24 cellular contexts compared by ENCODE assay signal in the genomic region with DNA sequence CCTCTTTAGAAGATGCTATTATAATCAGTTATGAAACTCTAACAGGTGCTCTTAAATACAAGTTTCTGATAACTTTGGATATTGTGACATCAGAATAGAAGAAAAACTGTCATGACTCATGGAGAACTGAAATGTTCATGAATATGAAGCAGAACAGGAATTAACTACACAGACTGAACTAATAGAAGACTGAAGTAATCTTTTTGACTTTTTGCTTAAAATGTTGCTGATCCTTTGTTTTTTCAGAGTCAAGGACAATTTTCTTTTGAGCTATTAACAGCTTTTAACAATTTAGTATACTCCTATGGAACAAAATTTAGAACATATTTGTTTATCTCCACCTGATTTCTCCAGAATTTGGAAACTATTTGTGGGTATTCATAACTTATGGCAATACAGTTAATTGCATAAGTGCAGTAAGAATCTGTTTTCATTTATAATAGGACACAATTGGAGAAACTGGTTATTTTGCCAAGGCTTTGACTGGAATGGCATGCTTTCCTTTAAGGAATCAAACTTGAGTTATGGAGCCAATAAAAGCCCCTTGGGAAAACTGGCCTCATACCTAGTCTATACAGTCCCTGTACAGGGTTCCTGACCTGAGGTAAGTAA. TPM values are rescaled to one million over a fixed set of nuclear protein-coding genes. Genes with fewer than 3 reads are reported as not detected.
"Had no signal": no experiment of that assay in that cellular context is flagged by ENCODE, and none has a peak within 500 bp of the region (broad histone marks: within the 10 kb centered on the region; RNA-seq: fewer than 3 reads in every experiment).

No MANE protein-coding gene starts in this region.

- H3K4me2 ChIP-seq: hepatocyte had no signal

- H3K27me3 ChIP-seq: esophagus muscularis mucosa, hepatocyte, right lobe of liver, thyroid gland had no signal

- H3K27ac ChIP-seq: dorsolateral prefrontal cortex, esophagus muscularis mucosa, hepatocyte, left ventricle myocardium inferior, lower lobe of right lung, psoas muscle, right lobe of liver, suprapubic skin, thyroid gland had no signal

- H3K4me3 ChIP-seq: dorsolateral prefrontal cortex, esophagus muscularis mucosa, hepatocyte, left ventricle myocardium inferior, lower lobe of right lung, psoas muscle, right lobe of liver, suprapubic skin, thyroid gland had no signal

- FAIRE-seq: urothelium cell line had no signal

- H3K9me3 ChIP-seq: esophagus muscularis mucosa, right lobe of liver, suprapubic skin, thyroid gland had no signal

- DNase-seq: cortex of kidney; dorsolateral prefrontal cortex; effector CD8-positive, alpha-beta T cell; foreskin fibroblast; head of caudate nucleus; kidney; left cardiac atrium; left ventricle myocardium inferior; lower lobe of right lung; naive thymus-derived CD4-positive, alpha-beta T cell; nephron progenitor cell; psoas muscle; retina; right lobe of liver; stimulated activated CD4-positive, alpha-beta T cell treated with anti-CD3 and anti-CD28 coated beads, Interleukin-4, amount 100 ng/mL, for 1 hour; stimulated activated CD8-positive, alpha-beta memory T cell treated with anti-CD3 and anti-CD28 coated beads, Interleukin-4, amount 100 ng/mL, for 48 hours; stimulated activated naive CD8-positive, alpha-beta T cell treated with anti-CD3 and anti-CD28 coated beads, Interleukin-15, Interleukin-2, amounts not matched to agents 100 U/mL and 50 U/mL, for 24 hours; thyroid gland had no signal

- H2AFZ ChIP-seq: hepatocyte had no signal

- H3K79me2 ChIP-seq: hepatocyte had no signal

- H3K36me3 ChIP-seq: esophagus muscularis mucosa, lower lobe of right lung, right lobe of liver, suprapubic skin, thyroid gland had no signal

- H3K4me1 ChIP-seq: lower lobe of right lung, psoas muscle, right lobe of liver, suprapubic skin, thyroid gland had no signal

- ATAC-seq: left cardiac atrium; lower lobe of right lung; naive thymus-derived CD4-positive, alpha-beta T cell; psoas muscle; right lobe of liver; stimulated activated effector memory CD8-positive, alpha-beta T cell treated with anti-CD3 and anti-CD28 coated beads, Interleukin-12 subunit alpha, Interleukin-12 subunit beta, amount 100 ng/mL, for 72 hours; stimulated activated naive CD8-positive, alpha-beta T cell treated with anti-CD3 and anti-CD28 coated beads, Interleukin-15, Interleukin-2, amounts not matched to agents 100 U/mL and 50 U/mL, for 24 hours had no signal

RNA-seq across cellular contexts. Expression of a gene that starts 18.7 kb away (rescaled TPM):
- total RNA-seq: mononuclear cell; naive thymus-derived CD4-positive, alpha-beta T cell had no signal
- polyA plus RNA-seq: naive thymus-derived CD4-positive, alpha-beta T cell had no signal
